9 cellular contexts compared by ENCODE assay signal in genomic region chr17:82334622-82335394, GRCh38. TPM values are rescaled to one million over a fixed set of nuclear protein-coding genes. Genes with fewer than 3 reads are reported as not detected.
A peak's percentile ranks its signal among the peaks of the same experiment; 100 is the strongest.
DNase-seq lines count a peak whose midpoint lies in the region; ATAC-seq, FAIRE-seq and TF ChIP-seq lines count a peak whose summit lies in the region.
"Had no signal": no experiment of that assay in that cellular context is flagged by ENCODE, and none has a peak within 500 bp of the region (broad histone marks: within the 10 kb centered on the region; RNA-seq: fewer than 3 reads in every experiment).

No MANE protein-coding gene starts in this region.

- DNase-seq in EL (peak; percentile 28), PC-9 (peak in 1 of 2 experiments; percentile 50), endothelial cell of umbilical vein (ENCODE audit: low read depth, low spot score) (peak; percentile 49), progenitor cell of endocrine pancreas (ENCODE audit: low spot score, unreplicated experiment) (no peak), activated gamma-delta T cell (lab: John Stamatoyannopoulos, UW) (no peak), NCI-H2081 treated with DMSO at 0.1 percent for 48 hours (lab: John Stamatoyannopoulos, UW) (no peak)
- no peak for DNase-seq in NK-92 treated with Interleukin-12 subunit alpha and Interleukin-12 subunit beta, amount 100 ng/mL, for 24 hours (lab: John Stamatoyannopoulos, UW)

- no peaks in the 10 kb centered on the region for H3K36me3 Mint-ChIP-seq in progenitor cell of endocrine pancreas (ENCODE audit: insufficient read depth)

- no peaks in the 10 kb centered on the region for H3K9me1 ChIP-seq in endothelial cell of umbilical vein (replicated peaks; ENCODE audit: control insufficient read depth, extremely low read depth, insufficient read depth, low read length)

- H4K20me1 ChIP-seq in PC-9 (ENCODE audit: insufficient read depth) (no peaks in the 10 kb centered on the region), endothelial cell of umbilical vein (replicated peaks; ENCODE audit: control insufficient read depth, extremely low read depth, insufficient read depth, low read length) (no peaks in the 10 kb centered on the region)

- intact Hi-C loops in PC-9 (cut with micrococcal nuclease; ENCODE audit: unreplicated experiment), result loop anchor here (5.0 to 10.0 kb wide), 3 partner anchors 50 to 230 kb away; no protein-coding TSS in a partner anchor
- intact Hi-C loops in endothelial cell of umbilical vein (cut with micrococcal nuclease), result loop anchor here (5.0 kb wide), 1 partner anchor 38 kb away; no protein-coding TSS in a partner anchor

- ATAC-seq in HG02759 (IDR thresholded peaks at IDR 0.05; ENCODE audit: unreplicated experiment), result no peak

- CTCF ChIA-PET in PC-9 (lab: Charles Lee) (interaction anchor here (0.6 kb wide), 1 partner anchor 140 kb away, joined by 6 read pairs; no protein-coding TSS in a partner anchor), endothelial cell of umbilical vein (lab: Charles Lee) (interaction anchor here (1.4 to 1.7 kb wide), 2 partner anchors 10 to 229 kb away, joined by 3 to 5 read pairs; no protein-coding TSS in a partner anchor)

- H3K4me1 ChIP-seq in PC-9 (replicated peaks; ENCODE audit: insufficient read depth) (peaks cover 11% of the 10 kb centered on the region), endothelial cell of umbilical vein (ENCODE audit: control insufficient read depth, extremely low read depth, insufficient read depth, low read length) (peaks cover 16% of the 10 kb centered on the region)

- POLR2A ChIA-PET in PC-9 (lab: Charles Lee; ENCODE audit: unreplicated experiment) (no interaction called here), endothelial cell of umbilical vein (lab: Charles Lee) (no interaction called here)

- no peaks in the 10 kb centered on the region for H3K9me3 Mint-ChIP-seq in progenitor cell of endocrine pancreas (ENCODE audit: low read depth)

- H3K4me1 Mint-ChIP-seq in progenitor cell of endocrine pancreas (ENCODE audit: low read depth), result peaks cover 9% of the 10 kb centered on the region

- peak overlapping the region; percentile 29 for H3K4me3 Mint-ChIP-seq in progenitor cell of endocrine pancreas (ENCODE audit: low read depth)

- peak overlapping the region; percentile 69 for H3K27ac ChIP-seq in PC-9
- no peak overlapping the region for H3K27ac ChIP-seq in endothelial cell of umbilical vein (ENCODE audit: insufficient read depth, low read depth, low read length)
- H3K27ac ChIP-seq: epithelial cell of prostate had no signal

- H3K27ac Mint-ChIP-seq in progenitor cell of endocrine pancreas, result no peak overlapping the region

- no TSS peak for BruUV-seq in PC-9 (replicated peaks; lab: Mats Ljungman, UMichigan)
- BruUV-seq in endothelial cell of umbilical vein (replicated peaks; lab: Mats Ljungman, UMichigan), result no TSS peak

- peaks cover 55% of the 10 kb centered on the region for H3K27me3 Mint-ChIP-seq in progenitor cell of endocrine pancreas

- H3K4me3 ChIP-seq in PC-9 (peak overlapping the region; percentile 48), endothelial cell of umbilical vein (replicated peaks in 1 of 3; ENCODE audit: insufficient read depth in 1 of 3, low read depth in 1 of 3, low read length in 3 of 3) (peak overlapping the region; percentile 19 to 44 (median 32))

- H3K36me3 ChIP-seq in PC-9 (ENCODE audit: low read depth) (no peaks in the 10 kb centered on the region), endothelial cell of umbilical vein (ENCODE audit: control insufficient read depth in 2 of 2, extremely low read depth in 1 of 2, insufficient read depth in 2 of 2, low read length in 2 of 2) (no peaks in the 10 kb centered on the region)

- no peak for TF ChIP-seq POLR2A in endothelial cell of umbilical vein (IDR thresholded peaks at IDR 0.05; ENCODE audit: low read depth, low read length)

- no peaks in the 10 kb centered on the region for H3K9me3 ChIP-seq in PC-9 (ENCODE audit: insufficient read depth, low read depth)
- no peaks in the 10 kb centered on the region for H3K9me3 ChIP-seq in endothelial cell of umbilical vein (replicated peaks; ENCODE audit: control insufficient read depth, insufficient read depth, low read length)

- H3K9me2 ChIP-seq in PC-9 (ENCODE audit: insufficient read depth), result no peaks in the 10 kb centered on the region

- no peaks in the 10 kb centered on the region; the same call in 1 of the 2 replicates for H3F3A ChIP-seq in PC-9 (ENCODE audit: insufficient read depth, low read depth)

- H2AFZ ChIP-seq in PC-9 (no peak overlapping the region), endothelial cell of umbilical vein (ENCODE audit: low read depth, low read length) (peak overlapping the region; percentile 88)

- H3K27me3 ChIP-seq in PC-9 (ENCODE audit: insufficient read depth, low read depth) (no peaks in the 10 kb centered on the region), endothelial cell of umbilical vein (ENCODE audit: control insufficient read depth in 2 of 2, insufficient read depth in 2 of 2, low read length in 2 of 2) (peaks cover 0 to 2% of the 10 kb centered on the region in 2 experiments)

- dilution Hi-C loops in endothelial cell of umbilical vein (cut with MboI; ENCODE audit: extremely low pct_ligation_motif_present, low sequenced_read_pairs), result no loop called here

- TF ChIP-seq CTCF in PC-9 (conservative IDR thresholded peaks at IDR 0.05) (no peak), endothelial cell of umbilical vein (IDR thresholded peaks at IDR 0.05; ENCODE audit: extremely low read depth in 1 of 2, insufficient read depth in 1 of 2, low read depth in 1 of 2, low read length in 2 of 2) (no peak), progenitor cell of endocrine pancreas (IDR thresholded peaks at IDR 0.05; ENCODE audit: unreplicated experiment) (no peak)

- FAIRE-seq in endothelial cell of umbilical vein (lab: Jason Lieb, UNC), result peak; percentile 56

- no peaks in the 10 kb centered on the region for H3K79me2 ChIP-seq in PC-9 (ENCODE audit: low read depth)
- no peaks in the 10 kb centered on the region for H3K79me2 ChIP-seq in endothelial cell of umbilical vein (ENCODE audit: control insufficient read depth, insufficient read depth, low read length)

- no peak overlapping the region for H3K9ac ChIP-seq in endothelial cell of umbilical vein (replicated peaks; ENCODE audit: extremely low read depth, insufficient read depth, low read length)

- H3K4me2 ChIP-seq in PC-9 (peak overlapping the region; percentile 76), endothelial cell of umbilical vein (ENCODE audit: insufficient read depth, low read length) (peak overlapping the region; percentile 84)

TF ChIP-seq in endothelial cell of umbilical vein, 7 proteins besides CTCF, POLR2A, EP300 and RAD21 (continues in another document):
- no peak for TF ChIP-seq GATA2 (IDR thresholded peaks at IDR 0.05; ENCODE audit: insufficient read depth, insufficient read length, low read depth, low read length)
- no peak for TF ChIP-seq POLR2AphosphoS5 (IDR thresholded peaks at IDR 0.05; ENCODE audit: insufficient read depth, low read depth, low read length)
- no peak for TF ChIP-seq MYC (IDR thresholded peaks at IDR 0.05; ENCODE audit: low read depth, low read length)

RNA-seq across cellular contexts. Expression of gene SECTM1, which starts 1.2 kb away (rescaled TPM):
- total RNA-seq in PC-9 (2021) (3.6 and 6.3 TPM in 2 replicates), endothelial cell of umbilical vein (0.46 and 1.9 TPM in 2 replicates), progenitor cell of endocrine pancreas (not detected in 2 replicates)
- 1.3 and 2.3 TPM in 2 replicates for polyA plus RNA-seq in endothelial cell of umbilical vein
- 1.2 and 2.5 TPM in 2 replicates for polyA plus RNA-seq in endothelial cell of umbilical vein (2011; cell fraction: cytosol; rRNA removed)
- polyA plus RNA-seq in endothelial cell of umbilical vein (2011; cell fraction: nucleus; rRNA removed), result 1.2 TPM in 1 of 2 replicates, not detected in the other
- polyA plus RNA-seq in endothelial cell of umbilical vein (2012), result 1.9 and 3.2 TPM in 2 replicates
- 0.19 and 0.40 TPM in 2 replicates for polyA minus RNA-seq in endothelial cell of umbilical vein
- 7.6 TPM for polyA minus RNA-seq in endothelial cell of umbilical vein (2011; cell fraction: cytosol; rRNA and poly(A)+ RNA removed)
- polyA minus RNA-seq in endothelial cell of umbilical vein (2011; cell fraction: nucleus; rRNA and poly(A)+ RNA removed), result 0.34 TPM in 1 of 2 replicates, not detected in the other

RNA-seq across cellular contexts. Expression of gene CD7, which starts 17.4 kb away (rescaled TPM):
- 0.48 and 0.68 TPM in 2 replicates for total RNA-seq in PC-9 (2021)
- total RNA-seq in endothelial cell of umbilical vein, result not detected in 2 replicates
- polyA plus RNA-seq in endothelial cell of umbilical vein, result not detected in 2 replicates
- polyA plus RNA-seq in endothelial cell of umbilical vein (2011; cell fraction: cytosol; rRNA removed), result not detected in 2 replicates
- not detected in 2 replicates for polyA plus RNA-seq in endothelial cell of umbilical vein (2011; cell fraction: nucleus; rRNA removed)
- not detected in 2 replicates for polyA plus RNA-seq in endothelial cell of umbilical vein (2012)
- polyA minus RNA-seq in endothelial cell of umbilical vein, result not detected in 2 replicates
- polyA minus RNA-seq in endothelial cell of umbilical vein (2011; cell fraction: cytosol; rRNA and poly(A)+ RNA removed), result not detected
- polyA minus RNA-seq in endothelial cell of umbilical vein (2011; cell fraction: nucleus; rRNA and poly(A)+ RNA removed), result not detected in 2 replicates
- 0.31 and 0.46 TPM in 2 replicates for total RNA-seq in progenitor cell of endocrine pancreas

RNA-seq across cellular contexts. Expression of gene TEX19, which starts 24.2 kb away (rescaled TPM):
- total RNA-seq in PC-9 (2021) (0.24 and 0.28 TPM in 2 replicates), endothelial cell of umbilical vein (not detected in 2 replicates), progenitor cell of endocrine pancreas (0.24 TPM in 1 of 2 replicates, not detected in the other)
- 0.05 and 0.06 TPM in 2 replicates for polyA plus RNA-seq in endothelial cell of umbilical vein
- 0.05 and 0.10 TPM in 2 replicates for polyA plus RNA-seq in endothelial cell of umbilical vein (2011; cell fraction: cytosol; rRNA removed)
- polyA plus RNA-seq in endothelial cell of umbilical vein (2011; cell fraction: nucleus; rRNA removed), result not detected in 2 replicates
- polyA plus RNA-seq in endothelial cell of umbilical vein (2012), result not detected in 2 replicates
- polyA minus RNA-seq in endothelial cell of umbilical vein, result 0.15 TPM in 1 of 2 replicates, not detected in the other
- 0.82 TPM for polyA minus RNA-seq in endothelial cell of umbilical vein (2011; cell fraction: cytosol; rRNA and poly(A)+ RNA removed)
- not detected in 2 replicates for polyA minus RNA-seq in endothelial cell of umbilical vein (2011; cell fraction: nucleus; rRNA and poly(A)+ RNA removed)

RNA-seq across cellular contexts. Expression of gene UTS2R, which starts 36.8 kb away (rescaled TPM):
- not detected in 2 replicates for total RNA-seq in PC-9 (2021)
- not detected in 2 replicates for total RNA-seq in endothelial cell of umbilical vein
- polyA plus RNA-seq in endothelial cell of umbilical vein, result not detected in 2 replicates
- polyA plus RNA-seq in endothelial cell of umbilical vein (2011; cell fraction: cytosol; rRNA removed), result not detected in 2 replicates
- polyA plus RNA-seq in endothelial cell of umbilical vein (2011; cell fraction: nucleus; rRNA removed), result not detected in 2 replicates
- polyA plus RNA-seq in endothelial cell of umbilical vein (2012), result not detected in 2 replicates
- polyA minus RNA-seq in endothelial cell of umbilical vein, result not detected in 2 replicates
- polyA minus RNA-seq in endothelial cell of umbilical vein (2011; cell fraction: cytosol; rRNA and poly(A)+ RNA removed), result not detected
- not detected in 2 replicates for polyA minus RNA-seq in endothelial cell of umbilical vein (2011; cell fraction: nucleus; rRNA and poly(A)+ RNA removed)
- total RNA-seq in progenitor cell of endocrine pancreas, result 0.22 TPM in 2 replicates

Comparison
In these comparisons a context has a peak if more than half of its experiments do, and no peak if none do; other contexts are left out.
1. DNase-seq: peak in EL (single experiment) and endothelial cell of umbilical vein (single experiment); none in progenitor cell of endocrine pancreas (single experiment), NK-92 treated with Interleukin-12 subunit alpha and Interleukin-12 subunit beta, amount 100 ng/mL, for 24 hours (single experiment), activated gamma-delta T cell (single experiment) and NCI-H2081 treated with DMSO at 0.1 percent for 48 hours (single experiment).